ENCODE assay signal across 1 cellular context in the genomic region with DNA sequence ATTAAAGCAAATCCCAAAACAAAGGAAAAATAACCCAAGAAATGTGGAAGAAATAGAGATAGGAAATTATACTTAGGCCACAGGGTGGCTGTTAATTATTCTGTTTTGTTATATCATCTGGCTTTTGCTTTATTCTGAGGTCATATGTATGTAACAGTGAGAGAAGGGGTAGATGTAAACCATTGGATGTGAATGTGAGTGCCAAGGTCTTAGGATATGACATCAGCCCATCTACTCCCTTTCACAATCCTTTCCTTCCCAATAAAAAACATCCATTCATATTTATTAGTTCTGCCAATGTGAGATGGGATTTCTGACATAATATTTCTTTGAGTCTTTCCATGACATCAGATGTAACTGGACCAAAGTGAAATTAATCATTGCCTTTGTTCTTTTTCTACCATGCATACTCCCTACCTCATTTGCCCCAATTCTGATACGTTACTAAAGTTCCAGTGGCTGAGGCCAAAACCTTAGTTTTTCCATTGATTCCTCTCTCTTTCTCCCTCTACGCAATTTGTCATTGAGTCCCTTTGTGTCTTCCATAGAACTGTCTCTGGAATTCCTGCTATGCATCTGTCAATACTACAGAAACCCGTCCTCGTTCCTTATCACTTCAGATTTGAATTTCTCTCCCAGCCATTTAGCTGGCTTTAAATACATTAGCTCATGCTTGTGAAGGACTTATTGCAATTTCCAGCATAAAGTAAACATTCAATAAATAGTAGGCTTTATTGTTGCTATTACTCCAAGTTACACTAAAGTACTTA.
TF ChIP-seq lines count a peak whose summit lies in the region.

No MANE protein-coding gene starts in this region.

TF ChIP-seq in IMR-90, 13 proteins besides CTCF, POLR2A, EP300 and RAD21:
- TF ChIP-seq CHD1 (IDR thresholded peaks at IDR 0.05; ENCODE audit: low read depth, low read length): no peak
- no peak for TF ChIP-seq MXI1 (IDR thresholded peaks at IDR 0.05; ENCODE audit: borderline replicate concordance, low read depth, low read length)
- no peak for TF ChIP-seq BHLHE40 (IDR thresholded peaks at IDR 0.05; ENCODE audit: low read depth, low read length)
- no peak for TF ChIP-seq RFX5 (IDR thresholded peaks at IDR 0.05; ENCODE audit: low read depth, low read length)
- no peak for TF ChIP-seq MAZ (IDR thresholded peaks at IDR 0.05; ENCODE audit: borderline replicate concordance, low read depth, low read length)
- TF ChIP-seq MAFK (IDR thresholded peaks at IDR 0.05; ENCODE audit: low read depth, low read length): no peak
- no peak for TF ChIP-seq USF2 (IDR thresholded peaks at IDR 0.05; ENCODE audit: low read depth, low read length)
- no peak for TF ChIP-seq RCOR1 (IDR thresholded peaks at IDR 0.05; ENCODE audit: insufficient replicate concordance, low read length)
- TF ChIP-seq NFE2L2 (IDR thresholded peaks at IDR 0.05; ENCODE audit: low read depth, low read length): no peak
- TF ChIP-seq ELK1 (IDR thresholded peaks at IDR 0.05; ENCODE audit: borderline replicate concordance, low read depth, low read length): no peak
- TF ChIP-seq CEBPB (IDR thresholded peaks at IDR 0.05; ENCODE audit: low read depth, low read length): no peak
- TF ChIP-seq SMC3 (IDR thresholded peaks at IDR 0.05; ENCODE audit: low read depth, low read length): no peak
- TF ChIP-seq FOS (IDR thresholded peaks at IDR 0.05; ENCODE audit: low read depth, low read length): no peak
